Comparison of ENCODE assay signal across 26 cellular contexts in the genomic region with DNA sequence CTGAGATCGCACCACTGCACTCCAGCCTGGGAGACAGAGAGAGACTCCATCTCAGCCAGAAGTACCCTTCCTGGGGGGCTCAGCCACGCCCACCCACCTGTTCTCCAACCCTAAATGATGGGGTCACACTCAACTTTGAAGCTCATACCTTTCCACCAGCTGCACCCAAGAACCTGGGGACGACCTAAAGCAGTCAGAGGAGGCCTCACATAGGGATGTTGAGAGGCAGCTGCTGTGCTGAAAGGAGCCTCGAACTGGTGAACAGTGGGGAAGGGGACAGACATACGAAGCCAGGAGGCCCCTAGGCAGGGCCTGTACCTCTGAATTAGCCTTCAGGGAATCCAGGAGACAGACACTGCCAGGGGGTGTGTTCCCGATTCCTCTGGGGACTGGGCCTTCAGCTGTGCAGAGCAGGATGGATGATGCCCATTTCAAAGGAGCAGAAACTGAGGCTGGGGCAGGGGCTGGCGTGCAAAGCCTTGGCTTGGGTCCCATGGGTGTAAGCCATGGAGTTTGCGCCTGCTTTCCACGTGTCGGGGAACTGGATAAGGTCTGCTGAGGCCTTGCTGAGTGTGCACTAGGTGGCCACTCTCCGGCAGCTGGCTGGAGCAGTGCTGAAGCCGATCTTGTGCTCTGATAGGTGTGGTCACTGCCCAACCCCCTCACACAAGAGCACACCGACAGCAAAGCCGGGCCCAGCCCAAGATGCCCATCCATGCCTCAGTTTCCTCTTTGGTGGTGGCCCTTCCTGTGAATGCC.
DNase-seq lines count a peak whose midpoint lies in the region; ATAC-seq and TF ChIP-seq lines count a peak whose summit lies in the region.
"Had no signal": no experiment of that assay in that cellular context is flagged by ENCODE, and none has a peak within 500 bp of the region (broad histone marks: within the 10 kb centered on the region; RNA-seq: fewer than 3 reads in every experiment).

No MANE protein-coding gene starts in this region.

- H3K27me3 Mint-ChIP-seq in activated T-helper 1 cell treated with anti-CD3 and anti-CD28 coated beads, Interleukin-12 subunit alpha, Interleukin-12 subunit beta, Interleukin-2, Interleukin-4 antibody, amounts not matched to agents 30 ng/mL and 10 ng/mL and 1 ng/mL, durations not matched to agents 14 hours and 24 hours and 36 hours (ENCODE audit: insufficient read depth), result no peaks in the 10 kb centered on the region
- H3K27me3 Mint-ChIP-seq: B cell had no signal

- H3K36me3 Mint-ChIP-seq in activated T-helper 1 cell treated with anti-CD3 and anti-CD28 coated beads, Interleukin-12 subunit alpha, Interleukin-12 subunit beta, Interleukin-2, Interleukin-4 antibody, amounts not matched to agents 30 ng/mL and 10 ng/mL and 1 ng/mL, durations not matched to agents 14 hours and 24 hours and 36 hours (ENCODE audit: low read depth), result no peaks in the 10 kb centered on the region
- H3K36me3 Mint-ChIP-seq: activated naive CD4-positive, alpha-beta T cell treated with anti-CD3 and anti-CD28 coated beads, Interleukin-2, amount 50 U/mL, for 72 hours had no signal

- no peak for TF ChIP-seq CTCF in GM20000 (IDR thresholded peaks at IDR 0.05; ENCODE audit: extremely low read depth, missing control alignments)

- no peaks in the 10 kb centered on the region for H3K4me1 Mint-ChIP-seq in activated T-helper 1 cell treated with anti-CD3 and anti-CD28 coated beads, Interleukin-12 subunit alpha, Interleukin-12 subunit beta, Interleukin-2, Interleukin-4 antibody, amounts not matched to agents 30 ng/mL and 10 ng/mL and 1 ng/mL, durations not matched to agents 14 hours and 24 hours and 36 hours (ENCODE audit: low read depth)
- H3K4me1 Mint-ChIP-seq: B cell had no signal

- no peak overlapping the region for H3K27ac Mint-ChIP-seq in activated T-helper 1 cell treated with anti-CD3 and anti-CD28 coated beads, Interleukin-12 subunit alpha, Interleukin-12 subunit beta, Interleukin-2, Interleukin-4 antibody, amounts not matched to agents 30 ng/mL and 10 ng/mL and 1 ng/mL, durations not matched to agents 14 hours and 24 hours and 36 hours
- H3K27ac Mint-ChIP-seq: activated naive CD4-positive, alpha-beta T cell treated with anti-CD3 and anti-CD28 coated beads, Interleukin-2, amount 50 U/mL, for 72 hours; activated T-cell treated with anti-CD3 and anti-CD28 coated beads, Interleukin-2, amount 50 U/mL, for 72 hours; B cell; naive thymus-derived CD4-positive, alpha-beta T cell; T-helper 2 cell treated with Interferon-gamma antibody and Interleukin-4, amounts not matched to agents 5 μg/mL and 100 μg/mL, for 36 hours had no signal

- intact Hi-C loops in left ventricle myocardium superior (cut with micrococcal nuclease), result no loop called here
- intact Hi-C loops in left cardiac atrium (cut with DNase I), result no loop called here
- intact Hi-C loops in posterior vena cava (cut with DNase I), result no loop called here
- intact Hi-C loops in activated T-helper 1 cell treated with anti-CD3 and anti-CD28 coated beads, Interleukin-12 subunit alpha, Interleukin-12 subunit beta, Interleukin-2, Interleukin-4 antibody, amounts not matched to agents 30 ng/mL and 10 ng/mL and 1 ng/mL, durations not matched to agents 14 hours and 24 hours and 36 hours (cut with micrococcal nuclease), result no loop called here

- H3K4me3 Mint-ChIP-seq in activated T-helper 1 cell treated with anti-CD3 and anti-CD28 coated beads, Interleukin-12 subunit alpha, Interleukin-12 subunit beta, Interleukin-2, Interleukin-4 antibody, amounts not matched to agents 30 ng/mL and 10 ng/mL and 1 ng/mL, durations not matched to agents 14 hours and 24 hours and 36 hours, result no peak overlapping the region
- H3K4me3 Mint-ChIP-seq: activated T-cell treated with anti-CD3 and anti-CD28 coated beads, Interleukin-2, amount 50 U/mL, for 72 hours; B cell; naive thymus-derived CD4-positive, alpha-beta T cell; T-helper 2 cell treated with Interferon-gamma antibody and Interleukin-4, amounts not matched to agents 5 μg/mL and 100 μg/mL, for 36 hours had no signal

- ATAC-seq in left ventricle myocardium superior (no peak), left cardiac atrium (no peak)
- ATAC-seq: activated naive CD4-positive, alpha-beta T cell treated with anti-CD3 and anti-CD28 coated beads, Interleukin-2, amount 50 U/mL, for 72 hours; activated T-cell treated with anti-CD3 and anti-CD28 coated beads, Interleukin-2, amount 50 U/mL, for 72 hours; naive thymus-derived CD4-positive, alpha-beta T cell had no signal

- H3K9me3 Mint-ChIP-seq in activated T-helper 1 cell treated with anti-CD3 and anti-CD28 coated beads, Interleukin-12 subunit alpha, Interleukin-12 subunit beta, Interleukin-2, Interleukin-4 antibody, amounts not matched to agents 30 ng/mL and 10 ng/mL and 1 ng/mL, durations not matched to agents 14 hours and 24 hours and 36 hours, result no peaks in the 10 kb centered on the region
- H3K9me3 Mint-ChIP-seq: T-helper 2 cell treated with Interferon-gamma antibody and Interleukin-4, amounts not matched to agents 5 μg/mL and 100 μg/mL, for 36 hours had no signal

- DNase-seq in left ventricle myocardium superior (peak; percentile 6), left cardiac atrium (no peak), islet precursor cell (peak; percentile 51), posterior vena cava (ENCODE audit: low spot score) (peak; percentile 67), NCI-H446 treated with DMSO at 0.1 percent for 48 hours (lab: John Stamatoyannopoulos, UW) (no peak), COLO668 (lab: John Stamatoyannopoulos, UW; ENCODE audit: unreplicated experiment) (no peak), GM20000 (ENCODE audit: low spot score) (no peak)
- no peak for DNase-seq in activated T-helper 1 cell treated with anti-CD3 and anti-CD28 coated beads, Interleukin-12 subunit alpha, Interleukin-12 subunit beta, Interleukin-2, Interleukin-4 antibody, amounts not matched to agents 30 ng/mL and 10 ng/mL and 1 ng/mL, durations not matched to agents 14 hours and 24 hours and 36 hours (ENCODE audit: low spot score)
- DNase-seq: activated CD4-positive, alpha-beta T cell treated with anti-CD3 and anti-CD28 coated beads for 48 hours; activated T-cell treated with anti-CD3 and anti-CD28 coated beads, Interleukin-2, amount 50 U/mL, for 72 hours; colonic mucosa; esophagus squamous epithelium; foreskin melanocyte; HCEC 1CT; IMR-90; naive thymus-derived CD4-positive, alpha-beta T cell; NCI-H1048; NCI-H187; NCI-H2171 treated with DMSO at 0.1 percent for 48 hours; NCI-H524 treated with DMSO at 0.1 percent for 48 hours; retina; SHP77; stimulated activated CD4-positive, alpha-beta T cell treated with anti-CD3 and anti-CD28 coated beads, Interleukin-4, amount 100 ng/mL, for 1 hour had no signal

Comparison
In these comparisons a context has a peak if more than half of its experiments do, and no peak if none do; other contexts are left out.
1. DNase-seq: peak in left ventricle myocardium superior (single experiment), islet precursor cell (single experiment) and posterior vena cava (single experiment); none in left cardiac atrium (single experiment), NCI-H446 treated with DMSO at 0.1 percent for 48 hours (single experiment), COLO668 (single experiment), GM20000 (single experiment) and activated T-helper 1 cell treated with anti-CD3 and anti-CD28 coated beads, Interleukin-12 subunit alpha, Interleukin-12 subunit beta, Interleukin-2, Interleukin-4 antibody, amounts not matched to agents 30 ng/mL and 10 ng/mL and 1 ng/mL, durations not matched to agents 14 hours and 24 hours and 36 hours (single experiment).